ENCODE assay signal across 1 cellular context in genomic region chr10:47111329-47111862, GRCh38.
TF ChIP-seq lines count a peak whose summit lies in the region.

No MANE protein-coding gene starts in this region.

TF ChIP-seq in GM23338, 12 proteins besides CTCF, POLR2A, EP300 and RAD21 (continued from another document):
- no peak for TF ChIP-seq ZNF462 (CRISPR knock-in tag; IDR thresholded peaks at IDR 0.05)
- no peak for TF ChIP-seq EZH2phosphoT487 (IDR thresholded peaks at IDR 0.05; ENCODE audit: unreplicated experiment)
- no peak for TF ChIP-seq EZH2 (IDR thresholded peaks at IDR 0.05; ENCODE audit: low read depth, unreplicated experiment)
- TF ChIP-seq REST (IDR thresholded peaks at IDR 0.05; ENCODE audit: unreplicated experiment), result no peak
- no peak for TF ChIP-seq STAT1 (IDR thresholded peaks at IDR 0.05; ENCODE audit: unreplicated experiment)
- no peak for TF ChIP-seq POLR2AphosphoS5 (IDR thresholded peaks at IDR 0.05; ENCODE audit: low read depth)
- TF ChIP-seq ZNF331 (CRISPR knock-in tag; IDR thresholded peaks at IDR 0.05; ENCODE audit: low read depth), result no peak
